24 cellular contexts compared by ENCODE assay signal in genomic region chr6:53938810-53939209, GRCh38.
DNase-seq lines count a peak whose midpoint lies in the region; ATAC-seq, FAIRE-seq and TF ChIP-seq lines count a peak whose summit lies in the region.
"Had no signal": no experiment of that assay in that cellular context is flagged by ENCODE, and none has a peak within 500 bp of the region (broad histone marks: within the 10 kb centered on the region; RNA-seq: fewer than 3 reads in every experiment).

No MANE protein-coding gene starts in this region.

- no peaks in the 10 kb centered on the region for H3F3A ChIP-seq in PC-9 (ENCODE audit: insufficient read depth, low read depth)

- no peak for FAIRE-seq in H54 (lab: Jason Lieb, UNC)

- peak overlapping the region; percentile 8; the same call in 1 of the 2 replicates for H3K9ac ChIP-seq in DND-41 (ENCODE audit: low read depth, low read length)
- no peak overlapping the region for H3K9ac ChIP-seq in KMS-11

- H3K27ac ChIP-seq in DND-41 (ENCODE audit: low read length) (peak overlapping the region; percentile 88), KMS-11 (no peak overlapping the region), right cardiac atrium (ENCODE audit: low read length) (no peak overlapping the region), PC-9 (no peak overlapping the region)
- H3K27ac ChIP-seq: cardiac muscle cell, dorsolateral prefrontal cortex, epithelial cell of prostate, SJCRH30, tibial nerve, VCaP had no signal

- peak overlapping the region; percentile 60; the same call in 1 of the 2 replicates for H2AFZ ChIP-seq in DND-41 (ENCODE audit: low read depth, low read length)
- H2AFZ ChIP-seq in KMS-11 (ENCODE audit: low read depth) = no peak overlapping the region
- no peak overlapping the region for H2AFZ ChIP-seq in PC-9

- no peak for TF ChIP-seq POLR2A in H54 (IDR thresholded peaks at IDR 0.05; ENCODE audit: low read depth, low read length)

- H3K27me3 ChIP-seq in DND-41 (ENCODE audit: insufficient read depth, low read length, poor library complexity) = no peaks in the 10 kb centered on the region
- H3K27me3 ChIP-seq in KMS-11 (ENCODE audit: insufficient read depth, low read depth) = no peaks in the 10 kb centered on the region
- no peaks in the 10 kb centered on the region for H3K27me3 ChIP-seq in right cardiac atrium (ENCODE audit: control insufficient read depth, insufficient read depth)
- H3K27me3 ChIP-seq in PC-9 (ENCODE audit: insufficient read depth, low read depth) = no peaks in the 10 kb centered on the region
- H3K27me3 ChIP-seq: cardiac muscle cell, dorsolateral prefrontal cortex, SJCRH30, tibial nerve had no signal

- TF ChIP-seq CTCF in DND-41 (IDR thresholded peaks at IDR 0.05; ENCODE audit: borderline replicate concordance, extremely low read depth, low read length, poor library complexity, severe bottlenecking) (no peak), KMS-11 (conservative IDR thresholded peaks at IDR 0.05; ENCODE audit: low read depth, low read length) (no peak), fibroblast of mammary gland (conservative IDR thresholded peaks at IDR 0.05; ENCODE audit: control insufficient read depth, insufficient read depth, low read depth, low read length) (no peak), PC-9 (conservative IDR thresholded peaks at IDR 0.05) (no peak)

- H4K20me1 ChIP-seq in DND-41 (ENCODE audit: insufficient read depth, low read length) = no peaks in the 10 kb centered on the region
- H4K20me1 ChIP-seq in KMS-11 (ENCODE audit: insufficient read depth) = no peaks in the 10 kb centered on the region
- no peaks in the 10 kb centered on the region for H4K20me1 ChIP-seq in PC-9 (ENCODE audit: insufficient read depth)

- H3K4me1 ChIP-seq in DND-41 (ENCODE audit: insufficient read depth, low read length) = peaks cover 43% of the 10 kb centered on the region
- peaks cover 13% of the 10 kb centered on the region for H3K4me1 ChIP-seq in KMS-11 (ENCODE audit: low read depth, poor library complexity, severe bottlenecking)
- peaks cover 3% of the 10 kb centered on the region for H3K4me1 ChIP-seq in right cardiac atrium (ENCODE audit: control insufficient read depth, insufficient read depth, low read length)
- no peaks in the 10 kb centered on the region for H3K4me1 ChIP-seq in PC-9 (replicated peaks; ENCODE audit: insufficient read depth)
- H3K4me1 ChIP-seq: SJCRH30 had no signal

- POLR2A ChIA-PET in PC-9 (lab: Charles Lee; ENCODE audit: unreplicated experiment) = no interaction called here

- no TSS peak for BruUV-seq in PC-9 (replicated peaks; lab: Mats Ljungman, UMichigan)

- H3K4me2 ChIP-seq in DND-41 (ENCODE audit: insufficient read depth, low read length) = peak overlapping the region; percentile 43
- H3K4me2 ChIP-seq in KMS-11 = 0 out of 2 replicates have a peak overlapping the region, but pooled peaks have one; percentile 15
- no peak overlapping the region for H3K4me2 ChIP-seq in PC-9

- H3K36me3 ChIP-seq in DND-41 (ENCODE audit: insufficient read depth, low read length) (no peaks in the 10 kb centered on the region), KMS-11 (ENCODE audit: insufficient read depth) (no peaks in the 10 kb centered on the region), PC-9 (ENCODE audit: low read depth) (no peaks in the 10 kb centered on the region)
- H3K36me3 ChIP-seq: cardiac muscle cell, SJCRH30, tibial nerve had no signal

- intact Hi-C loops in right cardiac atrium (cut with DNase I) = no loop called here
- intact Hi-C loops in PC-9 (cut with micrococcal nuclease; ENCODE audit: unreplicated experiment) = no loop called here

- H3K9me3 ChIP-seq in DND-41 (ENCODE audit: insufficient read depth, low read length, severe bottlenecking) (no peaks in the 10 kb centered on the region), right cardiac atrium (ENCODE audit: control insufficient read depth, low read length) (no peaks in the 10 kb centered on the region), PC-9 (ENCODE audit: insufficient read depth, low read depth) (0 out of 2 replicates have a peak, but pooled peaks cover 4% of the 10 kb centered on the region)
- H3K9me3 ChIP-seq: SJCRH30, tibial nerve had no signal

- CTCF ChIA-PET in PC-9 (lab: Charles Lee) = no interaction called here

- H3K9me2 ChIP-seq in PC-9 (ENCODE audit: insufficient read depth) = no peaks in the 10 kb centered on the region

- H3K79me2 ChIP-seq in DND-41 (ENCODE audit: insufficient read depth, low read length) (no peaks in the 10 kb centered on the region), KMS-11 (ENCODE audit: insufficient read depth, low read depth) (no peaks in the 10 kb centered on the region), PC-9 (ENCODE audit: low read depth) (no peaks in the 10 kb centered on the region)

- WGBS in right cardiac atrium = 46% methylated on average over 1 of the region's 1 CpG

- DNase-seq in DND-41 (no peak), fibroblast of mammary gland (ENCODE audit: low read depth) (peak; percentile 47), right cardiac atrium (no peak), SIG-M5 (lab: John Stamatoyannopoulos, UW) (no peak), H54 (ENCODE audit: insufficient read length, low spot score) (no peak), PC-9 (no peak)
- DNase-seq: ACHN; activated CD4-positive, alpha-beta memory T cell treated with anti-CD3 and anti-CD28 coated beads, Interleukin-2, amount 10 ng/mL, durations not matched to agents 7 days and 5 days; activated T-cell treated with anti-CD3 and anti-CD28 coated beads, Interleukin-2, amount 50 U/mL, for 72 hours; CD4-positive, CD25-positive, alpha-beta regulatory T cell; dorsolateral prefrontal cortex; NCI-H1092 treated with DMSO at 0.1 percent for 48 hours; NCI-H2081; NCI-H524; occipital lobe; SJCRH30; T-helper 17 cell had no signal

- H3K4me3 ChIP-seq in DND-41 (ENCODE audit: low read depth in 1 of 2, low read length in 2 of 2) = 0 out of 4 replicates have a peak overlapping the region, but pooled peaks of 1 of the 2 experiments have one; percentile 7
- H3K4me3 ChIP-seq in KMS-11 (IDR thresholded peaks at IDR 0.05; ENCODE audit: insufficient read depth, low read depth, low read length) = no peak overlapping the region
- H3K4me3 ChIP-seq in fibroblast of mammary gland (ENCODE audit: control insufficient read depth, low read depth, low read length) = no peak overlapping the region
- no peak overlapping the region for H3K4me3 ChIP-seq in right cardiac atrium (ENCODE audit: low read length)
- no peak overlapping the region for H3K4me3 ChIP-seq in PC-9
- H3K4me3 ChIP-seq: cardiac muscle cell, dorsolateral prefrontal cortex, SJCRH30, tibial nerve had no signal

- ATAC-seq in DND-41 (ENCODE audit: insufficient read depth, low read depth) (peak; percentile 67), GM21390 (IDR thresholded peaks at IDR 0.05; ENCODE audit: unreplicated experiment) (peak; percentile 50), right cardiac atrium (no peak)
- ATAC-seq: activated T-cell treated with anti-CD3 and anti-CD28 coated beads, Interleukin-2, amount 50 U/mL, for 72 hours; stimulated activated memory B cell treated with anti-CD40 and anti-IgM and Interleukin-4, amounts not matched to agents 10 μg/mL and 1 μg/mL and 100 μg/mL, for 72 hours; T-helper 17 cell had no signal

Comparison
In these comparisons a context has a peak if more than half of its experiments do, and no peak if none do; other contexts are left out.
1. ATAC-seq: peak in DND-41 (single experiment) and GM21390 (single experiment); none in right cardiac atrium (0 of 2).